8 cellular contexts compared by ENCODE assay signal in genomic region chr12:116916714-116917114, GRCh38. TPM values are rescaled to one million over a fixed set of nuclear protein-coding genes. Genes with fewer than 3 reads are reported as not detected.
A peak's percentile ranks its signal among the peaks of the same experiment; 100 is the strongest.
DNase-seq lines count a peak whose midpoint lies in the region; ATAC-seq and TF ChIP-seq lines count a peak whose summit lies in the region.

No MANE protein-coding gene starts in this region.

- CTCF ChIA-PET in PC-9 (lab: Charles Lee): interaction anchor here (0.5 to 1.0 kb wide), 6 partner anchors 39 to 659 kb away, joined by 3 to 12 read pairs (median 4); no protein-coding TSS in a partner anchor

- peaks cover 21% of the 10 kb centered on the region for H4K20me1 ChIP-seq in PC-9 (ENCODE audit: insufficient read depth)

- no peaks in the 10 kb centered on the region for H3K9me2 ChIP-seq in PC-9 (ENCODE audit: insufficient read depth)

- H3K4me1 Mint-ChIP-seq in activated naive CD8-positive, alpha-beta T cell treated with anti-CD3 and anti-CD28 coated beads for 36 hours: peaks cover 60% of the 10 kb centered on the region

- H3K4me3 Mint-ChIP-seq in activated naive CD8-positive, alpha-beta T cell treated with anti-CD3 and anti-CD28 coated beads for 36 hours: no peak overlapping the region

- TF ChIP-seq CTCF in PC-9 (conservative IDR thresholded peaks at IDR 0.05): peak; percentile 55
- no peak for TF ChIP-seq CTCF in uterus (IDR thresholded peaks at IDR 0.05)

- H2AFZ ChIP-seq in PC-9: no peak overlapping the region

- no TSS peak for BruUV-seq in PC-9 (replicated peaks; lab: Mats Ljungman, UMichigan)

- no peaks in the 10 kb centered on the region for H3K27me3 ChIP-seq in PC-9 (ENCODE audit: insufficient read depth, low read depth)
- H3K27me3 ChIP-seq in uterus: no peaks in the 10 kb centered on the region

- H3K9me3 Mint-ChIP-seq in activated naive CD8-positive, alpha-beta T cell treated with anti-CD3 and anti-CD28 coated beads for 36 hours: no peaks in the 10 kb centered on the region

- no peak overlapping the region for H3K27ac Mint-ChIP-seq in activated naive CD8-positive, alpha-beta T cell treated with anti-CD3 and anti-CD28 coated beads for 36 hours

- H3K27me3 Mint-ChIP-seq in activated naive CD8-positive, alpha-beta T cell treated with anti-CD3 and anti-CD28 coated beads for 36 hours: no peaks in the 10 kb centered on the region

- H3K4me1 ChIP-seq in PC-9 (replicated peaks; ENCODE audit: insufficient read depth): peaks cover 53% of the 10 kb centered on the region
- H3K4me1 ChIP-seq in uterus: no peaks in the 10 kb centered on the region

- no peaks in the 10 kb centered on the region for H3K36me3 ChIP-seq in PC-9 (ENCODE audit: low read depth)
- H3K36me3 ChIP-seq in uterus: no peaks in the 10 kb centered on the region

- no peaks in the 10 kb centered on the region for H3K9me3 ChIP-seq in PC-9 (ENCODE audit: insufficient read depth, low read depth)
- H3K9me3 ChIP-seq in uterus: no peaks in the 10 kb centered on the region

- no peak for TF ChIP-seq POLR2A in uterus (IDR thresholded peaks at IDR 0.05)

- peak overlapping the region; percentile 97 for H3K27ac ChIP-seq in PC-9
- H3K27ac ChIP-seq in uterus: no peak overlapping the region

- ATAC-seq in GM19023 (IDR thresholded peaks at IDR 0.05; ENCODE audit: unreplicated experiment) (peak; percentile 88), HG03159 (IDR thresholded peaks at IDR 0.05; ENCODE audit: unreplicated experiment) (peak; percentile 96), left lobe of liver (peak; percentile 41), HG02763 (IDR thresholded peaks at IDR 0.05; ENCODE audit: unreplicated experiment) (no peak)

- peak overlapping the region; percentile 36; the same call in 1 of the 2 replicates for H3K4me3 ChIP-seq in PC-9
- no peak overlapping the region for H3K4me3 ChIP-seq in uterus

- intact Hi-C loops in PC-9 (cut with micrococcal nuclease; ENCODE audit: unreplicated experiment) (loop anchor here (1.0 to 2.0 kb wide), 5 partner anchors 8 to 208 kb away; partner anchors contain the start of genes HRK, RNFT2 and SPRING1), uterus (cut with DNase I; ENCODE audit: low total_unique reads) (no loop called here)

- H3K36me3 Mint-ChIP-seq in activated naive CD8-positive, alpha-beta T cell treated with anti-CD3 and anti-CD28 coated beads for 36 hours: peaks cover 48% of the 10 kb centered on the region

- H3K4me2 ChIP-seq in PC-9: peak overlapping the region; percentile 78

- peak; percentile 43 for DNase-seq in CD1c-positive myeloid dendritic cell (ENCODE audit: extremely low spot score)
- DNase-seq in PC-9: peak; percentile 62 to 95
- peak; percentile 40 for DNase-seq in activated naive CD8-positive, alpha-beta T cell treated with anti-CD3 and anti-CD28 coated beads for 36 hours
- DNase-seq in left lobe of liver (ENCODE audit: low spot score): no peak
- DNase-seq in uterus: no peak

- H3K79me2 ChIP-seq in PC-9 (ENCODE audit: low read depth): peaks cover 75% of the 10 kb centered on the region

- H3F3A ChIP-seq in PC-9 (ENCODE audit: insufficient read depth, low read depth): peaks cover 33% of the 10 kb centered on the region

- POLR2A ChIA-PET in PC-9 (lab: Charles Lee; ENCODE audit: unreplicated experiment): no interaction called here

RNA-seq across cellular contexts. Expression of gene FBXW8, which starts 6.0 kb away (rescaled TPM):
- 20.6 and 27.4 TPM in 2 replicates for total RNA-seq in PC-9 (2021)
- 1 to 10 TPM; 7.3 to 8.0 TPM for total RNA-seq in activated naive CD8-positive, alpha-beta T cell treated with anti-CD3 and anti-CD28 coated beads for 36 hours
- total RNA-seq in left lobe of liver: 6.1 TPM
- 10 to 100 TPM in 2 of 4 donors, 1 to 10 TPM in 2; 5.9 to 28.0 (median 15.3) TPM for total RNA-seq in uterus

RNA-seq across cellular contexts. Expression of gene HRK, which starts 35.5 kb away (rescaled TPM):
- total RNA-seq in PC-9 (2021): 0.55 and 1.4 TPM in 2 replicates
- total RNA-seq in activated naive CD8-positive, alpha-beta T cell treated with anti-CD3 and anti-CD28 coated beads for 36 hours: not detected
- not detected for total RNA-seq in left lobe of liver
- total RNA-seq in uterus: 1 to 10 TPM in 1 of 4 donors, under 1 TPM in 1, not detected in 2; 0.55 to 1.5 TPM

Comparison
In these comparisons a context has a peak if more than half of its experiments do, and no peak if none do; other contexts are left out.
1. DNase-seq: peak in CD1c-positive myeloid dendritic cell (single experiment), PC-9 (2 of 2) and activated naive CD8-positive, alpha-beta T cell treated with anti-CD3 and anti-CD28 coated beads for 36 hours (single experiment); none in left lobe of liver (single experiment) and uterus (0 of 2).